In the genomic region with DNA sequence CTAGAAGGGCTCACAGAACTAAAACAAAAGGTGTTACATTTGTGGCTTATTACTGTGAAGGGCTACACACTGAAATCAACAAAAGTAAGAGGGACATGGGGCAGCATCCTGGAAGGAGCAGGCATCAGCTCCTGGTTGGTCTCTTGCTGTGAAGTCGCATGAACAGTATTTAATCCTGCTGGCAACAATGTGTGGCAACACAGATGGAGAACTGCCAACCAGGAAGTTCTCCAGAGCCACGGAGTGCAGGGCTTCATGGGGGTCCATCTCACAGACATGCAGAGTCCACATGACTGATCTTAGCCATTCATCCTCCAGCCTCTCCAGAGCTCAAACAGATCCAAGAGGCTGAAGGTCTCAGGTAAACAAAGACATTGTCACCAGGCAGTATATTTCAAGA, we compare ENCODE assay signal across 1 cellular context.
TF ChIP-seq lines count a peak whose summit lies in the region.

No MANE protein-coding gene starts in this region.

TF ChIP-seq in WTC11, 78 proteins besides CTCF, POLR2A, EP300 and RAD21 (continued from another document):
- TF ChIP-seq, protein P1, sequence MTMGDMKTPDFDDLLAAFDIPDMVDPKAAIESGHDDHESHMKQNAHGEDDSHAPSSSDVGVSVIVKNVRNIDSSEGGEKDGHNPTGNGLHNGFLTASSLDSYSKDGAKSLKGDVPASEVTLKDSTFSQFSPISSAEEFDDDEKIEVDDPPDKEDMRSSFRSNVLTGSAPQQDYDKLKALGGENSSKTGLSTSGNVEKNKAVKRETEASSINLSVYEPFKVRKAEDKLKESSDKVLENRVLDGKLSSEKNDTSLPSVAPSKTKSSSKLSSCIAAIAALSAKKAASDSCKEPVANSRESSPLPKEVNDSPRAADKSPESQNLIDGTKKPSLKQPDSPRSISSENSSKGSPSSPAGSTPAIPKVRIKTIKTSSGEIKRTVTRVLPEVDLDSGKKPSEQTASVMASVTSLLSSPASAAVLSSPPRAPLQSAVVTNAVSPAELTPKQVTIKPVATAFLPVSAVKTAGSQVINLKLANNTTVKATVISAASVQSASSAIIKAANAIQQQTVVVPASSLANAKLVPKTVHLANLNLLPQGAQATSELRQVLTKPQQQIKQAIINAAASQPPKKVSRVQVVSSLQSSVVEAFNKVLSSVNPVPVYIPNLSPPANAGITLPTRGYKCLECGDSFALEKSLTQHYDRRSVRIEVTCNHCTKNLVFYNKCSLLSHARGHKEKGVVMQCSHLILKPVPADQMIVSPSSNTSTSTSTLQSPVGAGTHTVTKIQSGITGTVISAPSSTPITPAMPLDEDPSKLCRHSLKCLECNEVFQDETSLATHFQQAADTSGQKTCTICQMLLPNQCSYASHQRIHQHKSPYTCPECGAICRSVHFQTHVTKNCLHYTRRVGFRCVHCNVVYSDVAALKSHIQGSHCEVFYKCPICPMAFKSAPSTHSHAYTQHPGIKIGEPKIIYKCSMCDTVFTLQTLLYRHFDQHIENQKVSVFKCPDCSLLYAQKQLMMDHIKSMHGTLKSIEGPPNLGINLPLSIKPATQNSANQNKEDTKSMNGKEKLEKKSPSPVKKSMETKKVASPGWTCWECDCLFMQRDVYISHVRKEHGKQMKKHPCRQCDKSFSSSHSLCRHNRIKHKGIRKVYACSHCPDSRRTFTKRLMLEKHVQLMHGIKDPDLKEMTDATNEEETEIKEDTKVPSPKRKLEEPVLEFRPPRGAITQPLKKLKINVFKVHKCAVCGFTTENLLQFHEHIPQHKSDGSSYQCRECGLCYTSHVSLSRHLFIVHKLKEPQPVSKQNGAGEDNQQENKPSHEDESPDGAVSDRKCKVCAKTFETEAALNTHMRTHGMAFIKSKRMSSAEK (CRISPR knock-in tag; IDR thresholded peaks at IDR 0.05; ENCODE audit: borderline replicate concordance), result no peak
- no peak for TF ChIP-seq NFE2L1 (CRISPR knock-in tag; IDR thresholded peaks at IDR 0.05)
- TF ChIP-seq EMX1 (CRISPR knock-in tag; IDR thresholded peaks at IDR 0.05), result no peak
- TF ChIP-seq IRF2 (CRISPR knock-in tag; IDR thresholded peaks at IDR 0.05; ENCODE audit: borderline replicate concordance, low read depth), result no peak
